ENCODE assay signal across 13 cellular contexts in genomic region chr14:64960762-64961276, GRCh38. TPM values are rescaled to one million over a fixed set of nuclear protein-coding genes. Genes with fewer than 3 reads are reported as not detected.
DNase-seq lines count a peak whose midpoint lies in the region; ATAC-seq, FAIRE-seq and TF ChIP-seq lines count a peak whose summit lies in the region.
"Had no signal": no experiment of that assay in that cellular context is flagged by ENCODE, and none has a peak within 500 bp of the region (broad histone marks: within the 10 kb centered on the region; RNA-seq: fewer than 3 reads in every experiment).

No MANE protein-coding gene starts in this region.

- no peaks in the 10 kb centered on the region for H3K9me3 ChIP-seq in A549
- no peaks in the 10 kb centered on the region for H3K9me3 ChIP-seq in OCI-LY7 (ENCODE audit: low read length)
- H3K9me3 ChIP-seq: lower lobe of right lung had no signal

- H3K4me3 Mint-ChIP-seq in GM23338, result no peak overlapping the region
- H3K4me3 Mint-ChIP-seq: activated T-cell treated with anti-CD3 and anti-CD28 coated beads, Interleukin-2, amount 50 U/mL, for 24 hours; CD8-positive, alpha-beta memory T cell had no signal

- POLR2A ChIA-PET in A549 (lab: Yijun Ruan, JAX), result no interaction called here
- POLR2A ChIA-PET in OCI-LY7 (lab: Charles Lee), result interaction anchor here (0.7 kb wide), 1 partner anchor 456 kb away, joined by 3 read pairs; no protein-coding TSS in a partner anchor

- TF ChIP-seq CTCF in A549 (IDR thresholded peaks at IDR 0.05) (no peak), GM23338 (conservative IDR thresholded peaks at IDR 0.05; ENCODE audit: low read depth in 2 of 2) (peak; percentile 61 to 65), OCI-LY7 (conservative IDR thresholded peaks at IDR 0.05; ENCODE audit: low read length) (peak; percentile 33; the same call in 1 of the 2 replicates), foreskin keratinocyte (conservative IDR thresholded peaks at IDR 0.05) (peak; percentile 49)

- peaks cover 3% of the 10 kb centered on the region for H3K27me3 Mint-ChIP-seq in GM23338 (ENCODE audit: insufficient read depth, low read depth, poor library complexity)
- H3K27me3 Mint-ChIP-seq: activated T-cell treated with anti-CD3 and anti-CD28 coated beads, Interleukin-2, amount 50 U/mL, for 24 hours; CD8-positive, alpha-beta memory T cell had no signal

- H3K36me3 ChIP-seq in GM23338 (ENCODE audit: insufficient read depth) (peaks cover 3% of the 10 kb centered on the region; the same call in 1 of the 2 replicates), OCI-LY7 (ENCODE audit: insufficient read depth, low read length) (no peaks in the 10 kb centered on the region)
- H3K36me3 ChIP-seq: lower lobe of right lung had no signal

- DNase-seq in A549 (ENCODE audit: low read depth in 1 of 2, low spot score in 1 of 2) (no peak), GM23338 (ENCODE audit: low spot score) (peak; percentile 89), OCI-LY7 (ENCODE audit: low spot score) (no peak), foreskin keratinocyte (no peak), GM19238 (ENCODE audit: insufficient read length, low spot score) (no peak), pons (ENCODE audit: low spot score) (no peak), NCI-H1092 (lab: John Stamatoyannopoulos, UW) (no peak)
- DNase-seq: activated T-cell treated with anti-CD3 and anti-CD28 coated beads, Interleukin-2, amount 50 U/mL, for 24 hours; lower lobe of right lung; SW 1271 had no signal

- ATAC-seq in A549 (peak; percentile 44 to 66; a peak in 3 of 6 replicates), GM23338 (peak; percentile 79), foreskin keratinocyte (peak; percentile 43), HG02852 (IDR thresholded peaks at IDR 0.05; ENCODE audit: unreplicated experiment) (no peak)
- ATAC-seq: lower lobe of right lung had no signal

- no peak overlapping the region for H3K4me3 ChIP-seq in A549
- no peak overlapping the region for H3K4me3 ChIP-seq in GM23338
- no peak overlapping the region for H3K4me3 ChIP-seq in OCI-LY7 (ENCODE audit: low read depth, low read length, poor library complexity, severe bottlenecking)
- H3K4me3 ChIP-seq: lower lobe of right lung had no signal

- no peak for FAIRE-seq in A549 (lab: Jason Lieb, UNC)

- CTCF ChIA-PET in A549 (lab: Yijun Ruan, JAX) (interaction anchor here (0.9 to 2.0 kb wide), 9 partner anchors 9 to 25 kb away, joined by 3 to 8 read pairs (median 3); no protein-coding TSS in a partner anchor), OCI-LY7 (lab: Charles Lee; ENCODE audit: unreplicated experiment) (no interaction called here)

- no peaks in the 10 kb centered on the region for H3K9me3 Mint-ChIP-seq in GM23338
- H3K9me3 Mint-ChIP-seq: activated T-cell treated with anti-CD3 and anti-CD28 coated beads, Interleukin-2, amount 50 U/mL, for 24 hours; CD8-positive, alpha-beta memory T cell had no signal

- H3K4me1 ChIP-seq in A549, result no peaks in the 10 kb centered on the region
- peaks cover 20% of the 10 kb centered on the region for H3K4me1 ChIP-seq in GM23338 (ENCODE audit: insufficient read depth)
- no peaks in the 10 kb centered on the region for H3K4me1 ChIP-seq in OCI-LY7 (ENCODE audit: insufficient read depth, low read length, poor library complexity, severe bottlenecking)
- no peaks in the 10 kb centered on the region for H3K4me1 ChIP-seq in foreskin keratinocyte
- H3K4me1 ChIP-seq: lower lobe of right lung had no signal

- 69% methylated on average over 3 of the region's 5 CpGs for WGBS in A549 (ENCODE audit: missing lambda C conversion rate)

- no peak for TF ChIP-seq POLR2A in A549 (IDR thresholded peaks at IDR 0.05; ENCODE audit: low read length)

- H3K4me2 ChIP-seq in A549, result no peak overlapping the region
- H3K4me2 ChIP-seq in GM23338, result peak overlapping the region; percentile 66; the same call in 1 of the 2 replicates
- H3K4me2 ChIP-seq in OCI-LY7 (ENCODE audit: low read length), result no peak overlapping the region

- H3K9me2 ChIP-seq in GM23338 (ENCODE audit: insufficient read depth) (no peaks in the 10 kb centered on the region), OCI-LY7 (ENCODE audit: insufficient read depth, low read length) (no peaks in the 10 kb centered on the region)

- H3K27me3 ChIP-seq in GM23338 (ENCODE audit: insufficient read depth) (no peaks in the 10 kb centered on the region), foreskin keratinocyte (no peaks in the 10 kb centered on the region)

- no TSS peak for BruUV-seq in OCI-LY7 (replicated peaks; lab: Mats Ljungman, UMichigan)

- peak in 1 of 2 experiments; percentile 26; a peak in 1 of 5 replicates for TF ChIP-seq RAD21 in A549 (conservative IDR thresholded peaks at IDR 0.05 in 1 of 2, IDR thresholded peaks at IDR 0.05 in 1 of 2)

- H3F3A ChIP-seq in GM23338 (replicated peaks; ENCODE audit: low read depth), result peaks cover 10% of the 10 kb centered on the region

- no peak overlapping the region; the same call in 1 of the 2 replicates for H3K27ac Mint-ChIP-seq in GM23338
- H3K27ac Mint-ChIP-seq: activated T-cell treated with anti-CD3 and anti-CD28 coated beads, Interleukin-2, amount 50 U/mL, for 24 hours had no signal

- no peak overlapping the region for H2AFZ ChIP-seq in GM23338
- H2AFZ ChIP-seq in OCI-LY7 (ENCODE audit: low read length), result no peak overlapping the region

- TF ChIP-seq EP300 in A549 (IDR thresholded peaks at IDR 0.05), result no peak

- H3K27ac ChIP-seq in A549 (no peak overlapping the region), GM23338 (ENCODE audit: low read depth) (peak overlapping the region; percentile 50), OCI-LY7 (ENCODE audit: low read depth, low read length, poor library complexity, severe bottlenecking) (no peak overlapping the region), foreskin keratinocyte (no peak overlapping the region)
- H3K27ac ChIP-seq: lower lobe of right lung had no signal

- H3K36me3 Mint-ChIP-seq in GM23338 (ENCODE audit: low read depth), result peaks cover 13% of the 10 kb centered on the region

- peaks cover 34% of the 10 kb centered on the region for H3K79me2 ChIP-seq in GM23338 (replicated peaks; ENCODE audit: insufficient read depth)
- no peaks in the 10 kb centered on the region for H3K79me2 ChIP-seq in OCI-LY7 (ENCODE audit: insufficient read depth, low read depth, low read length)

- intact Hi-C loops in OCI-LY7 (cut with micrococcal nuclease; ENCODE audit: unreplicated experiment), result no loop called here

- no peaks in the 10 kb centered on the region; the same call in none of the 2 replicates for H4K20me1 ChIP-seq in GM23338 (replicated peaks; ENCODE audit: insufficient read depth)
- no peaks in the 10 kb centered on the region for H4K20me1 ChIP-seq in OCI-LY7 (ENCODE audit: insufficient read depth, low read length)

- H3K4me1 Mint-ChIP-seq in GM23338, result peaks cover 39% of the 10 kb centered on the region

TF ChIP-seq in A549, 52 proteins besides CTCF, POLR2A, EP300 and RAD21 (continues in another document):
- no peak for TF ChIP-seq RCOR1 (IDR thresholded peaks at IDR 0.05; ENCODE audit: low read depth, low read length)

RNA-seq across cellular contexts. Expression of gene RAB15, which starts 11.3 kb away (rescaled TPM):
- polyA plus RNA-seq in A549 (2011; rRNA removed), result 32.2 and 33.1 TPM in 2 replicates
- polyA plus RNA-seq in A549 (2012; cell fraction: cytosol; rRNA removed), result 17.8 and 22.4 TPM in 2 replicates
- 37.9 and 39.8 TPM in 2 replicates for polyA plus RNA-seq in A549 (2012; cell fraction: nucleus; rRNA removed)
- polyA plus RNA-seq in A549 (2017; fragmentation: RNase III; extraction: RNeasy Plus Mini Kit Qiagen cat#74134 plus additional on column Dnase treatment), result 27.1 to 35.1 TPM (median 31.6 TPM) in 3 replicates
- 22.3 and 25.9 TPM in 2 replicates for polyA minus RNA-seq in A549 (2011; rRNA and poly(A)+ RNA removed)
- 43.3 and 47.3 TPM in 2 replicates for total RNA-seq in GM23338 (2014; rRNA removed; shearing (Covaris generic))
- 17.4 and 20.0 TPM in 2 replicates for polyA plus RNA-seq in GM23338 (2016; fragmentation: Nextera tagmentation; extraction: Ambion mirVana)
- 0.38 and 1.2 TPM in 2 replicates for total RNA-seq in OCI-LY7 (2014; rRNA removed; shearing (Covaris generic))
- total RNA-seq in OCI-LY7 (2022), result not detected in 2 replicates
- total RNA-seq in foreskin keratinocyte, result 4.3 and 6.4 TPM in 2 replicates
- 3.9 and 5.0 TPM in 2 replicates for polyA plus RNA-seq in foreskin keratinocyte

RNA-seq across cellular contexts. Expression of gene GPX2, which starts 18.3 kb away (rescaled TPM):
- polyA plus RNA-seq in A549 (2011; rRNA removed) (876 and 1,354 TPM in 2 replicates), A549 (2017; fragmentation: RNase III; extraction: RNeasy Plus Mini Kit Qiagen cat#74134 plus additional on column Dnase treatment) (302 to 394 TPM (median 382 TPM) in 3 replicates), GM23338 (2016; fragmentation: Nextera tagmentation; extraction: Ambion mirVana) (0.78 TPM in 2 replicates), foreskin keratinocyte (4.9 and 10.0 TPM in 2 replicates)
- 542 and 601 TPM in 2 replicates for polyA plus RNA-seq in A549 (2012; cell fraction: cytosol; rRNA removed)
- polyA plus RNA-seq in A549 (2012; cell fraction: nucleus; rRNA removed), result 223 and 234 TPM in 2 replicates
- 405 and 632 TPM in 2 replicates for polyA minus RNA-seq in A549 (2011; rRNA and poly(A)+ RNA removed)
- total RNA-seq in GM23338 (2014; rRNA removed; shearing (Covaris generic)), result 1.8 and 2.2 TPM in 2 replicates
- not detected in 2 replicates for total RNA-seq in OCI-LY7 (2014; rRNA removed; shearing (Covaris generic))
- total RNA-seq in OCI-LY7 (2022) (not detected in 2 replicates), foreskin keratinocyte (2.5 and 5.4 TPM in 2 replicates)
- total RNA-seq: CD8-positive, alpha-beta memory T cell; LHCN-M2; lower lobe of right lung had no signal
- polyA plus RNA-seq: CD8-positive, alpha-beta memory T cell had no signal

RNA-seq across cellular contexts. Expression of gene FNTB, which starts 25.9 kb away (rescaled TPM):
- polyA plus RNA-seq in A549 (2011; rRNA removed) (28.5 and 35.8 TPM in 2 replicates), A549 (2017; fragmentation: RNase III; extraction: RNeasy Plus Mini Kit Qiagen cat#74134 plus additional on column Dnase treatment) (31.2 to 41.9 TPM (median 37.3 TPM) in 3 replicates), GM23338 (2016; fragmentation: Nextera tagmentation; extraction: Ambion mirVana) (7.8 and 8.6 TPM in 2 replicates), foreskin keratinocyte (9.9 and 11.4 TPM in 2 replicates)
- 25.8 and 32.5 TPM in 2 replicates for polyA plus RNA-seq in A549 (2012; cell fraction: cytosol; rRNA removed)
- polyA plus RNA-seq in A549 (2012; cell fraction: nucleus; rRNA removed), result 45.2 TPM in 2 replicates
- 67.5 and 73.5 TPM in 2 replicates for polyA minus RNA-seq in A549 (2011; rRNA and poly(A)+ RNA removed)
- 10.7 and 12.5 TPM in 2 replicates for total RNA-seq in GM23338 (2014; rRNA removed; shearing (Covaris generic))
- total RNA-seq in OCI-LY7 (2014; rRNA removed; shearing (Covaris generic)), result 6.3 and 9.2 TPM in 2 replicates
- total RNA-seq in OCI-LY7 (2022) (12.0 and 18.0 TPM in 2 replicates), foreskin keratinocyte (12.4 and 12.9 TPM in 2 replicates)

RNA-seq across cellular contexts. Expression of gene CHURC1, which starts 46.6 kb away (rescaled TPM):
- polyA plus RNA-seq in A549 (2011; rRNA removed) (115 and 153 TPM in 2 replicates), A549 (2017; fragmentation: RNase III; extraction: RNeasy Plus Mini Kit Qiagen cat#74134 plus additional on column Dnase treatment) (150 to 151 TPM (median 151 TPM) in 3 replicates), GM23338 (2016; fragmentation: Nextera tagmentation; extraction: Ambion mirVana) (218 and 225 TPM in 2 replicates), foreskin keratinocyte (35.9 and 69.3 TPM in 2 replicates)
- polyA plus RNA-seq in A549 (2012; cell fraction: cytosol; rRNA removed), result 55.8 and 84.0 TPM in 2 replicates
- 20.0 and 40.9 TPM in 2 replicates for polyA plus RNA-seq in A549 (2012; cell fraction: nucleus; rRNA removed)
- 26.9 and 35.6 TPM in 2 replicates for polyA minus RNA-seq in A549 (2011; rRNA and poly(A)+ RNA removed)
- 24.7 and 42.0 TPM in 2 replicates for total RNA-seq in GM23338 (2014; rRNA removed; shearing (Covaris generic))
- total RNA-seq in OCI-LY7 (2014; rRNA removed; shearing (Covaris generic)), result 33.0 and 34.0 TPM in 2 replicates
- total RNA-seq in OCI-LY7 (2022) (54.6 and 72.5 TPM in 2 replicates), foreskin keratinocyte (43.6 and 55.5 TPM in 2 replicates)
